8 cellular contexts compared by ENCODE assay signal in the genomic region with DNA sequence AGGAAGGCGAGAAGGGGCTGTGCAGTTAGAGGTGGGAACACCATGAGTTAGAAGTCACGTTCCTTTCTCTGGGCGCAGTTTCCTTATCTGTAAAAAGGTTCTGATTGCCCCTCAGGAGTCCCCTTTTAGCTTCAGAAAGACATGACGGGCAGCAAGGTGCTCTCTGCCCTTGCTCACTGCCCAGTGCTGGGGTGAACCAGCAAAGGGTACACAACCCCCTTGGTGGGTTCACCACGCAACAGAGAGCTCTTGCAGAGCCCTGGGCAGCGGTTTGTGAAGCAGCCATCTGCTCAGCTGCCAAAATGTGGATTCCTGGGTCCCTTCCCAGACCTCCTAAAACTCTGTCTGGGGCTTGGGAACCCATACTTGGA. TPM values are rescaled to one million over a fixed set of nuclear protein-coding genes. Genes with fewer than 3 reads are reported as not detected.
DNase-seq lines count a peak whose midpoint lies in the region; ATAC-seq and TF ChIP-seq lines count a peak whose summit lies in the region.

No MANE protein-coding gene starts in this region.

- POLR2A ChIA-PET in HEK293T (lab: Yijun Ruan, JAX) = interaction anchor here (0.6 to 2.9 kb wide), 3 partner anchors 11 to 42 kb away, joined by 3 to 9 read pairs (median 3); partner anchors contain the start of genes DNAJC17 and ZFYVE19

- no peaks in the 10 kb centered on the region for H3K27me3 Mint-ChIP-seq in activated T-cell treated with anti-CD3 and anti-CD28 coated beads, Interleukin-2, amount 50 U/mL, for 24 hours

- no peak for TF ChIP-seq POLR2A in right lobe of liver (IDR thresholded peaks at IDR 0.05)
- no peak for TF ChIP-seq POLR2A in thyroid gland (IDR thresholded peaks at IDR 0.05)

- TF ChIP-seq CTCF in right lobe of liver (IDR thresholded peaks at IDR 0.05) = no peak
- TF ChIP-seq CTCF in thyroid gland (IDR thresholded peaks at IDR 0.05) = no peak

- H3K27ac Mint-ChIP-seq in activated T-cell treated with anti-CD3 and anti-CD28 coated beads, Interleukin-2, amount 50 U/mL, for 24 hours = peak overlapping the region; percentile 90

- H3K9me3 ChIP-seq in right lobe of liver = no peaks in the 10 kb centered on the region
- no peaks in the 10 kb centered on the region for H3K9me3 ChIP-seq in thyroid gland

- H3K27me3 ChIP-seq in right lobe of liver = no peaks in the 10 kb centered on the region
- no peaks in the 10 kb centered on the region for H3K27me3 ChIP-seq in thyroid gland

- DNase-seq in activated T-cell treated with anti-CD3 and anti-CD28 coated beads, Interleukin-2, amount 50 U/mL, for 24 hours = peak; percentile 40
- DNase-seq in activated T-cell treated with anti-CD3 and anti-CD28 coated beads for 4 hours (no peak), amniotic epithelial cell (ENCODE audit: low read depth) (peak; percentile 19), right lobe of liver (peak in 2 of 3 donors; percentile 56 to 59), thyroid gland (peak in 1 of 2 donors; percentile 24), HEK293T (ENCODE audit: extremely low spot score) (no peak), NCI-H146 treated with DMSO at 0.1 percent for 48 hours (lab: John Stamatoyannopoulos, UW; ENCODE audit: unreplicated experiment) (no peak), H4 (ENCODE audit: low spot score) (no peak)

- WGBS in right lobe of liver (ENCODE audit: insufficient coverage, low coverage, low lambda C conversion rate, missing lambda C conversion rate) = 7% methylated on average over 2 of the region's 6 CpGs
- 36 to 45% methylated on average over 6 of the region's 6 CpGs for WGBS in thyroid gland, 2 donors

- peak overlapping the region; percentile 83 for H3K4me3 Mint-ChIP-seq in activated T-cell treated with anti-CD3 and anti-CD28 coated beads, Interleukin-2, amount 50 U/mL, for 24 hours

- H3K4me1 ChIP-seq in right lobe of liver (peaks cover 0 to 27% (median 3%) of the 10 kb centered on the region in 4 donors), thyroid gland (peaks cover 18 to 43% of the 10 kb centered on the region in 2 donors)

- peak overlapping the region; percentile 70 to 84 (median 79) for H3K4me3 ChIP-seq in right lobe of liver
- peak overlapping the region in 2 of 3 donors; percentile 6 to 48 for H3K4me3 ChIP-seq in thyroid gland (replicated peaks in 1 of 3)

- peak in 1 of 4 donors; percentile 2 for ATAC-seq in right lobe of liver

- peak overlapping the region; percentile 83 to 92 (median 91) for H3K27ac ChIP-seq in right lobe of liver
- peak overlapping the region; percentile 70 to 87 (median 76) for H3K27ac ChIP-seq in thyroid gland

- CTCF ChIA-PET in HEK293T (lab: Yijun Ruan, JAX) = interaction anchor here (0.7 to 1.2 kb wide), 6 partner anchors 14 to 128 kb away, joined by 3 to 6 read pairs (median 3); no protein-coding TSS in a partner anchor

- no peaks in the 10 kb centered on the region for H3K9me3 Mint-ChIP-seq in activated T-cell treated with anti-CD3 and anti-CD28 coated beads, Interleukin-2, amount 50 U/mL, for 24 hours

- H3K36me3 ChIP-seq in right lobe of liver (peaks cover 0 to 15% (median 8%) of the 10 kb centered on the region in 4 donors), thyroid gland (peaks cover 0 to 3% of the 10 kb centered on the region in 2 donors)

- intact Hi-C loops in right lobe of liver (cut with DNase I) = no loop called here
- intact Hi-C loops in thyroid gland (cut with DNase I) = loop anchor here (10.0 kb wide), 1 partner anchor 130 kb away; the partner anchor contains the start of gene VPS18

- H3K4me1 Mint-ChIP-seq in activated T-cell treated with anti-CD3 and anti-CD28 coated beads, Interleukin-2, amount 50 U/mL, for 24 hours (ENCODE audit: low read depth) = peaks cover 53% of the 10 kb centered on the region

- H3K36me3 Mint-ChIP-seq in activated T-cell treated with anti-CD3 and anti-CD28 coated beads, Interleukin-2, amount 50 U/mL, for 24 hours (ENCODE audit: low read depth) = peaks cover 23% of the 10 kb centered on the region

TF ChIP-seq in HEK293T, 16 proteins besides CTCF, POLR2A, EP300 and RAD21:
- no peak for TF ChIP-seq HDGF (IDR thresholded peaks at IDR 0.05; ENCODE audit: borderline replicate concordance)
- no peak for TF ChIP-seq FOXM1 (IDR thresholded peaks at IDR 0.05; ENCODE audit: borderline replicate concordance)
- no peak for TF ChIP-seq SP1 (IDR thresholded peaks at IDR 0.05)
- TF ChIP-seq NFRKB (IDR thresholded peaks at IDR 0.05) = no peak
- no peak for TF ChIP-seq FOXK2 (IDR thresholded peaks at IDR 0.05)
- TF ChIP-seq ARNT (IDR thresholded peaks at IDR 0.05) = no peak
- TF ChIP-seq SUZ12 (IDR thresholded peaks at IDR 0.05) = no peak
- TF ChIP-seq L3MBTL2 (conservative IDR thresholded peaks at IDR 0.05) = no peak
- TF ChIP-seq FOXA1 (IDR thresholded peaks at IDR 0.05) = no peak
- TF ChIP-seq PKNOX1 (IDR thresholded peaks at IDR 0.05) = no peak
- TF ChIP-seq LEF1 (IDR thresholded peaks at IDR 0.05; ENCODE audit: borderline replicate concordance) = no peak
- TF ChIP-seq TARDBP (IDR thresholded peaks at IDR 0.05) = no peak
- TF ChIP-seq ZNF384 (IDR thresholded peaks at IDR 0.05) = no peak
- TF ChIP-seq CTBP1 (IDR thresholded peaks at IDR 0.05; ENCODE audit: borderline replicate concordance) = no peak
- TF ChIP-seq ELF4 (IDR thresholded peaks at IDR 0.05) = no peak
- TF ChIP-seq BHLHE40 (IDR thresholded peaks at IDR 0.05; ENCODE audit: borderline replicate concordance) = no peak

RNA-seq across cellular contexts. Expression of gene GCHFR, which starts 0.9 kb away (rescaled TPM):
- 100 to 1,000 TPM in 2 of 6 experiments, 10 to 100 TPM in 4; 65.4 to 181 (median 82.0) TPM for total RNA-seq in right lobe of liver
- 10 to 100 TPM; 17.1 to 73.4 (median 34.7) TPM for total RNA-seq in thyroid gland
- total RNA-seq in H4 (2014; rRNA removed; shearing (Covaris generic)) = 43.2 and 49.0 TPM in 2 replicates

RNA-seq across cellular contexts. Expression of gene C15orf62, which starts 5.0 kb away (rescaled TPM):
- 1 to 10 TPM in 2 of 6 experiments, under 1 TPM in 4; 0.51 to 1.6 (median 0.83) TPM for total RNA-seq in right lobe of liver
- total RNA-seq in thyroid gland = under 1 TPM in 3 of 4 donors, not detected in 1; 0.13 to 0.79 (median 0.22) TPM
- total RNA-seq in H4 (2014; rRNA removed; shearing (Covaris generic)) = 0.45 TPM in 1 of 2 replicates, not detected in the other

RNA-seq across cellular contexts. Expression of gene RMDN3, which starts 9.7 kb away (rescaled TPM):
- total RNA-seq in right lobe of liver (10 to 100 TPM; 25.3 to 38.5 (median 29.5) TPM), thyroid gland (10 to 100 TPM; 29.2 to 39.8 (median 31.7) TPM)
- total RNA-seq in H4 (2014; rRNA removed; shearing (Covaris generic)) = 10.1 and 10.4 TPM in 2 replicates

RNA-seq across cellular contexts. Expression of gene ZFYVE19, which starts 42.1 kb away (rescaled TPM):
- total RNA-seq in right lobe of liver = 10 to 100 TPM; 11.5 to 49.3 (median 19.5) TPM
- total RNA-seq in thyroid gland = 10 to 100 TPM; 21.7 to 37.8 (median 22.3) TPM
- total RNA-seq in H4 (2014; rRNA removed; shearing (Covaris generic)) = 29.4 and 32.2 TPM in 2 replicates

RNA-seq across cellular contexts. Expression of gene DNAJC17, which starts 42.5 kb away (rescaled TPM):
- 10 to 100 TPM in 5 of 6 experiments, 1 to 10 TPM in 1; 7.8 to 23.7 (median 17.7) TPM for total RNA-seq in right lobe of liver
- 10 to 100 TPM; 21.6 to 51.9 (median 45.8) TPM for total RNA-seq in thyroid gland
- 50.4 and 60.5 TPM in 2 replicates for total RNA-seq in H4 (2014; rRNA removed; shearing (Covaris generic))

Comparison
In these comparisons a context has a peak if more than half of its experiments do, and no peak if none do; other contexts are left out.
1. DNase-seq: peak in activated T-cell treated with anti-CD3 and anti-CD28 coated beads, Interleukin-2, amount 50 U/mL, for 24 hours (single experiment), amniotic epithelial cell (single experiment) and right lobe of liver (2 of 3); none in activated T-cell treated with anti-CD3 and anti-CD28 coated beads for 4 hours (single experiment), HEK293T (single experiment), NCI-H146 treated with DMSO at 0.1 percent for 48 hours (single experiment) and H4 (single experiment).